8 cellular contexts compared by ENCODE assay signal in the genomic region with DNA sequence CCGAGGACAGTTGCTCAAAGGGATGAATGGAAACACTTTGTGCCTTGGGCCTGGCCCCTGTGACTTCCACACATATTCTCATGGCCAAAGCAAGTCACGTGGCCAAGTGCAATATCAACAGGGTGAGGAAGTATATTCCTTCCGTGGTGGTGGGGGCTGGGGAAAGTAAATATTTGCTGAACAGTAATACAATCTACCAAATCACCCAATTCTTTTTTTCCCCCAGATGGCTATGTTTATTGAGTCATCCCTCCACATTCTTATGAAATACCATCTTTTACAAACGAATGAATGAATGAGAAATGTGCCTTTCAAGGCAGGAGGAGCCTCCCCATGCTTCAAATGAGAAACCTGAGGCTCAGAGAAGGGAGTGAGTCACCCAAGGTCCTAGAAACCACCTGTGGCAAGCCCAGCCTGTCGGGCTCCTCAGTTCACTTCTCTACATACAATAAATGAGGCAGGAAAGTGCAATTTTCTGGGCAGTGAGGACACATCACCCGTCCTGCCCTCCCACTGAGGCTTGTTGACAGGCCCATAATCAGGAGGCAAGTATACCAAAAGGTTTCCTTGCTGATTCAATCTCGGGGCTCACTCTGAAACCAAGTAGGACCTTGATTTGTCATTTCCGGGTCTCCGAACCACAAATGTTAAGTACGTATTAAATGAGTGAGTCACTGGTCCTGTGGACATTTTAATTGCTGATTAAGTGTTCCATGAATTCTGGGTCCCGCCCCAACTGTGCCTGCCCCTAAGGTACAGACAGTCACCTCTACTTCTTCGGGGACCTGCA. TPM values are rescaled to one million over a fixed set of nuclear protein-coding genes. Genes with fewer than 3 reads are reported as not detected.
DNase-seq lines count a peak whose midpoint lies in the region; ATAC-seq and TF ChIP-seq lines count a peak whose summit lies in the region.

No MANE protein-coding gene starts in this region.

- ATAC-seq in upper lobe of left lung (ENCODE audit: low FRiP score in 2 of 2) = peak; percentile 82 to 90
- no peak for ATAC-seq in GM21737 (IDR thresholded peaks at IDR 0.05; ENCODE audit: unreplicated experiment)

- H3K36me3 ChIP-seq in upper lobe of left lung = no peaks in the 10 kb centered on the region

- intact Hi-C loops in posterior vena cava (cut with DNase I) = no loop called here

- DNase-seq in activated gamma-delta T cell treated with Interleukin-2 at 50 U/mL for 16 hours (peak; percentile 45), activated gamma-delta T cell (lab: John Stamatoyannopoulos, UW) (no peak), activated T-cell treated with anti-CD3 and anti-CD28 coated beads for 4 hours (peak; percentile 48), fibroblast of pulmonary artery (ENCODE audit: low read depth) (peak; percentile 97), posterior vena cava (ENCODE audit: low spot score) (peak; percentile 87), upper lobe of left lung (peak in 1 of 2 donors; percentile 96)

- no peaks in the 10 kb centered on the region for H3K27me3 ChIP-seq in upper lobe of left lung

- 16 to 21% methylated on average over 8 to 12 of the region's 12 CpGs for WGBS in upper lobe of left lung, 2 donors

- H3K4me3 ChIP-seq in fibroblast of pulmonary artery (replicated peaks; ENCODE audit: low read depth, low read length) = peak overlapping the region; percentile 34
- H3K4me3 ChIP-seq in upper lobe of left lung = peak overlapping the region in 3 of 4 donors; percentile 6 to 28 (median 13)

- peak in 1 of 4 donors; percentile 23 for TF ChIP-seq POLR2A in upper lobe of left lung (IDR thresholded peaks at IDR 0.05)

- TF ChIP-seq CTCF in fibroblast of pulmonary artery (IDR thresholded peaks at IDR 0.05; ENCODE audit: low read length, missing control alignments) (no peak), upper lobe of left lung (IDR thresholded peaks at IDR 0.05) (no peak)

- peak in 3 of 4 donors; percentile 16 to 97 (median 94) for TF ChIP-seq EP300 in upper lobe of left lung (IDR thresholded peaks at IDR 0.05)

- peaks cover 61 to 71% (median 62%) of the 10 kb centered on the region in 4 donors for H3K4me1 ChIP-seq in upper lobe of left lung

- H3K9me3 ChIP-seq in upper lobe of left lung = no peaks in the 10 kb centered on the region

- peak overlapping the region; percentile 86 to 96 (median 91) for H3K27ac ChIP-seq in upper lobe of left lung

TF ChIP-seq in PFSK-1, 5 proteins besides CTCF, POLR2A, EP300 and RAD21:
- TF ChIP-seq POLR2AphosphoS5 (IDR thresholded peaks at IDR 0.05; ENCODE audit: low read depth, low read length) (0 out of 2 replicates have a peak, but pooled peaks have one; percentile 22), TAF1 (IDR thresholded peaks at IDR 0.05; ENCODE audit: borderline replicate concordance, insufficient read depth, low read length) (no peak), FOXP2 (optimal IDR thresholded peaks at IDR 0.05; ENCODE audit: borderline replicate concordance, extremely low read depth, extremely low read length, insufficient read depth) (peak; percentile 97), SIN3A (IDR thresholded peaks at IDR 0.05; ENCODE audit: borderline replicate concordance, insufficient read depth, low read length) (peak; percentile 92)
- TF ChIP-seq, protein P1, sequence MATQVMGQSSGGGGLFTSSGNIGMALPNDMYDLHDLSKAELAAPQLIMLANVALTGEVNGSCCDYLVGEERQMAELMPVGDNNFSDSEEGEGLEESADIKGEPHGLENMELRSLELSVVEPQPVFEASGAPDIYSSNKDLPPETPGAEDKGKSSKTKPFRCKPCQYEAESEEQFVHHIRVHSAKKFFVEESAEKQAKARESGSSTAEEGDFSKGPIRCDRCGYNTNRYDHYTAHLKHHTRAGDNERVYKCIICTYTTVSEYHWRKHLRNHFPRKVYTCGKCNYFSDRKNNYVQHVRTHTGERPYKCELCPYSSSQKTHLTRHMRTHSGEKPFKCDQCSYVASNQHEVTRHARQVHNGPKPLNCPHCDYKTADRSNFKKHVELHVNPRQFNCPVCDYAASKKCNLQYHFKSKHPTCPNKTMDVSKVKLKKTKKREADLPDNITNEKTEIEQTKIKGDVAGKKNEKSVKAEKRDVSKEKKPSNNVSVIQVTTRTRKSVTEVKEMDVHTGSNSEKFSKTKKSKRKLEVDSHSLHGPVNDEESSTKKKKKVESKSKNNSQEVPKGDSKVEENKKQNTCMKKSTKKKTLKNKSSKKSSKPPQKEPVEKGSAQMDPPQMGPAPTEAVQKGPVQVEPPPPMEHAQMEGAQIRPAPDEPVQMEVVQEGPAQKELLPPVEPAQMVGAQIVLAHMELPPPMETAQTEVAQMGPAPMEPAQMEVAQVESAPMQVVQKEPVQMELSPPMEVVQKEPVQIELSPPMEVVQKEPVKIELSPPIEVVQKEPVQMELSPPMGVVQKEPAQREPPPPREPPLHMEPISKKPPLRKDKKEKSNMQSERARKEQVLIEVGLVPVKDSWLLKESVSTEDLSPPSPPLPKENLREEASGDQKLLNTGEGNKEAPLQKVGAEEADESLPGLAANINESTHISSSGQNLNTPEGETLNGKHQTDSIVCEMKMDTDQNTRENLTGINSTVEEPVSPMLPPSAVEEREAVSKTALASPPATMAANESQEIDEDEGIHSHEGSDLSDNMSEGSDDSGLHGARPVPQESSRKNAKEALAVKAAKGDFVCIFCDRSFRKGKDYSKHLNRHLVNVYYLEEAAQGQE (IDR thresholded peaks at IDR 0.05; ENCODE audit: insufficient read depth in 1 of 2, low read depth in 2 of 2, low read length in 2 of 2) = peak in 1 of 2 experiments; percentile 54; a peak in 1 of 4 replicates

RNA-seq across cellular contexts. Expression of gene TOP1, which starts 25.3 kb away (rescaled TPM):
- 51.0 TPM for polyA plus RNA-seq in PFSK-1 (2012; ENCODE audit: insufficient read length, low read depth)
- 10 to 100 TPM; 25.2 to 27.3 TPM for total RNA-seq in posterior vena cava
- 10 to 100 TPM; 39.8 to 94.2 (median 49.0) TPM for total RNA-seq in upper lobe of left lung
